In genomic region chr22:32794449-32795213, GRCh38 we compare ENCODE assay signal across 1 cellular context.
TF ChIP-seq lines count a peak whose summit lies in the region.

No MANE protein-coding gene starts in this region.

TF ChIP-seq in H1, 55 proteins besides CTCF, POLR2A, EP300 and RAD21:
- no peak for TF ChIP-seq TBP (IDR thresholded peaks at IDR 0.05; ENCODE audit: low read depth, low read length)
- TF ChIP-seq NANOG (IDR thresholded peaks at IDR 0.05; ENCODE audit: insufficient read depth, low read depth, low read length, poor library complexity, severe bottlenecking): no peak
- TF ChIP-seq ZNF274 (IDR thresholded peaks at IDR 0.05; ENCODE audit: borderline replicate concordance, extremely low read depth, low read length): no peak
- no peak for TF ChIP-seq SIRT6 (IDR thresholded peaks at IDR 0.05; ENCODE audit: low read length)
- TF ChIP-seq, protein P1, sequence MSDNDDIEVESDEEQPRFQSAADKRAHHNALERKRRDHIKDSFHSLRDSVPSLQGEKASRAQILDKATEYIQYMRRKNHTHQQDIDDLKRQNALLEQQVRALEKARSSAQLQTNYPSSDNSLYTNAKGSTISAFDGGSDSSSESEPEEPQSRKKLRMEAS (IDR thresholded peaks at IDR 0.05): no peak
- TF ChIP-seq ATF2 (IDR thresholded peaks at IDR 0.05; ENCODE audit: low read length): no peak
